ENCODE assay signal across 8 cellular contexts in the genomic region with DNA sequence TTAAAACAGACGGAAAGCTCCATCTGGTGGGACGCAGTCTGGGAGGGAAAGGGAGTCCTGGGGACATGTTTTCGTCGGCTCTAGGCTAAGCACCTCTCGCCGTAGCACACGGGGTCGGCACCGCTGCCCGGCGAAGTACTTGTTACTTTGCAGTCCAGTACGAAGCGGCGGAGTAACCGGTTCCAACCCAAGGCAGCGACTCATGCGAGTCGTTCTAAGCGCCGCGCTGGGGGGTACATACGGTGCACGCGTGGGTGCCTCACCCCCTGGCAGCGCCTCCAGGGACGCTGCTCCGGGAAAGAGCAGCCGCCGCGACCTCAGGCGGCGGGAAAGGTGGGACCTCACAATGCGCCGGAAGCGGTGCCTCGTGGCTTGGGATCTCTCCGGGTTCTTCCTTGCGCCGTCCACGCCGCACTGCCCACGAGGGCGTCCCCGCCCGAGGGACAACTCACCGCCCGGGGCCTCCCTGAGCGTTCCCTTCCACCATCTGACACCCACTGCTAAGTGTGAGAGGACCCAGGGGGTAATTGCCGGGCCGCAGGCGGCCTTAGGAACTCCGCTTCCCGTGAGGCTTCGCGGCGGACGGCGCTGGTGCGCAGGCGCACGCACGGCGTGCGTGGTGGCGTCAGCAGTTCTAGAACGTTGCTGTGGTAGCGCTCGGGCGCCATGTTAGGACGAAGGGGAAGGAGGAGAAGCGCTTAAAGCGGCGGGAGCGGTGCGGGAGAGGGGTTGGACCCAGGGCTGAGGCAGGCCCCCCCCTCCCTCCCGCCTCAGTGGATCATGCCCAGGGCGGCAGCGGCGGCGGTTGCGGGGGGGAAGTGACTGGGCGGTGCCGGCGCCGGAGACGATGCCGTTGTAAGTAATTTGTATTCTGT. TPM values are rescaled to one million over a fixed set of nuclear protein-coding genes. Genes with fewer than 3 reads are reported as not detected.
DNase-seq lines count a peak whose midpoint lies in the region; TF ChIP-seq lines count a peak whose summit lies in the region.

PAPOLA (plus strand) TSS at position 637 of the 875 bp plus-strand sequence; CDS start at position 848, 211 bp downstream.

- 0 out of 3 replicates have a peak, but pooled peaks have one; percentile 20 for TF ChIP-seq CTCF in H9 (conservative IDR thresholded peaks at IDR 0.05)
- TF ChIP-seq CTCF in fibroblast of villous mesenchyme (IDR thresholded peaks at IDR 0.05; ENCODE audit: insufficient read depth, low read depth, low read length): no peak
- TF ChIP-seq CTCF in neural crest cell (conservative IDR thresholded peaks at IDR 0.05): peak; percentile 38

- peak within 1 kb of the TSS; percentile 16 for H3K27ac ChIP-seq in H9 (ENCODE audit: insufficient read length, low read depth, low read length)
- H3K27ac ChIP-seq in stomach smooth muscle (ENCODE audit: low read length): peak within 1 kb of the TSS; percentile 91

- no peak within 1 kb of the TSS; the same call in 1 of the 2 replicates for H3K4ac ChIP-seq in H9 (ENCODE audit: low read depth, low read length)

- peak within 1 kb of the TSS; percentile 79 for H4K5ac ChIP-seq in H9 (ENCODE audit: insufficient read length, low read depth, low read length)

- no peak within 1 kb of the TSS for H2BK20ac ChIP-seq in H9 (ENCODE audit: low read depth, low read length, poor library complexity, severe bottlenecking)

- no peak within 1 kb of the TSS for H2AK5ac ChIP-seq in H9 (ENCODE audit: insufficient read length, low read length)

- no peaks in the 10 kb centered on the region for H3K9me3 ChIP-seq in ES-I3 (ENCODE audit: control insufficient read depth, insufficient read depth, low read length)
- H3K9me3 ChIP-seq in H9 (ENCODE audit: control insufficient read depth, low read depth, low read length): no peaks in the 10 kb centered on the region
- no peaks in the 10 kb centered on the region for H3K9me3 ChIP-seq in MG63
- H3K9me3 ChIP-seq in stomach smooth muscle (ENCODE audit: control insufficient read depth in 2 of 2, low read length in 2 of 2): no peaks in the 10 kb centered on the region

- H3T11ph ChIP-seq in H9 (ENCODE audit: low read length): no peak within 1 kb of the TSS

- no peak within 1 kb of the TSS for H4K8ac ChIP-seq in H9 (replicated peaks; ENCODE audit: insufficient read length, low read depth, low read length)

- no peaks in the 10 kb centered on the region; a peak in 1 of 5 replicates for H3K9me3 Mint-ChIP-seq in H9
- H3K9me3 Mint-ChIP-seq in neural crest cell: no peaks in the 10 kb centered on the region

- no peaks in the 10 kb centered on the region for H4K20me1 ChIP-seq in H9 (ENCODE audit: control insufficient read depth, insufficient read depth, insufficient read length)

- DNase-seq in H9 (peak; percentile 93), MG63 (peak; percentile 89), SHP77 treated with DMSO at 0.1 percent for 48 hours (lab: John Stamatoyannopoulos, UW) (peak; percentile 91), activated gamma-delta T cell (lab: John Stamatoyannopoulos, UW) (peak; percentile 93), fibroblast of villous mesenchyme (ENCODE audit: low read depth) (peak; percentile 94), neural crest cell (ENCODE audit: low read depth, low spot score) (peak; percentile 91)

- H4K91ac ChIP-seq in H9 (ENCODE audit: insufficient read length, low read depth, low read length): no peak within 1 kb of the TSS

- H3K18ac ChIP-seq in H9 (ENCODE audit: insufficient read length, low read depth, low read length): peak within 1 kb of the TSS; percentile 98

- H3K4me1 Mint-ChIP-seq in H9: peaks cover 28 to 36% of the 10 kb centered on the region in 2 experiments
- peaks cover 42% of the 10 kb centered on the region for H3K4me1 Mint-ChIP-seq in neural crest cell

- H3K23me2 ChIP-seq in H9 (ENCODE audit: insufficient read length, low read depth, low read length, poor library complexity, severe bottlenecking): peaks cover 10% of the 10 kb centered on the region

- no CpG with 5 or more reads among the region's 87 CpGs for WGBS in H9 (ENCODE audit: extremely low coverage, insufficient read length, low lambda C conversion rate)

- no peaks in the 10 kb centered on the region for H3K27me3 Mint-ChIP-seq in H9 (ENCODE audit: low read depth)
- peaks cover 2% of the 10 kb centered on the region for H3K27me3 Mint-ChIP-seq in neural crest cell (ENCODE audit: low read depth)

- H3K27ac Mint-ChIP-seq in H9 (peak within 1 kb of the TSS; percentile 95 to 100 (median 98)), neural crest cell (ENCODE audit: unreplicated experiment) (peak within 1 kb of the TSS; percentile 99)

- H3K36me3 ChIP-seq in ES-I3 (ENCODE audit: insufficient read depth, low read length): no peaks in the 10 kb centered on the region
- no peaks in the 10 kb centered on the region; the same call in 1 of the 2 replicates for H3K36me3 ChIP-seq in MG63
- no peaks in the 10 kb centered on the region for H3K36me3 ChIP-seq in stomach smooth muscle (ENCODE audit: control insufficient read depth in 2 of 2, insufficient read depth in 2 of 2, low read length in 2 of 2)

- peak within 1 kb of the TSS; percentile 97 for H3K14ac ChIP-seq in H9 (ENCODE audit: insufficient read depth, low read length)

- H2BK15ac ChIP-seq in H9 (ENCODE audit: low read depth, low read length): no peak within 1 kb of the TSS; the same call in 1 of the 2 replicates

- H3K56ac ChIP-seq in H9 (ENCODE audit: insufficient read length, low read depth, low read length): peak within 1 kb of the TSS; percentile 52

- H2BK5ac ChIP-seq in H9 (ENCODE audit: insufficient read length, low read length): peak within 1 kb of the TSS; percentile 65

- H2AFZ ChIP-seq in H9 (ENCODE audit: low read length): peak within 1 kb of the TSS; percentile 61

- H2BK12ac ChIP-seq in H9 (ENCODE audit: insufficient read length, low read depth, low read length): peak within 1 kb of the TSS; percentile 71

- H3K4me3 Mint-ChIP-seq in H9 (peak within 1 kb of the TSS; percentile 98), neural crest cell (peak within 1 kb of the TSS; percentile 96)

- H3K4me1 ChIP-seq in ES-I3 (ENCODE audit: insufficient read depth, low read length): peaks cover 14% of the 10 kb centered on the region
- no peaks in the 10 kb centered on the region; the same call in 1 of the 2 replicates for H3K4me1 ChIP-seq in H9 (ENCODE audit: insufficient read depth, low read length)
- peaks cover 10% of the 10 kb centered on the region for H3K4me1 ChIP-seq in stomach smooth muscle (ENCODE audit: control insufficient read depth, insufficient read depth, low read length)

- H3K4me2 ChIP-seq in H9 (ENCODE audit: insufficient read depth, insufficient read length, low read length): peak within 1 kb of the TSS; percentile 99

- H3K4me3 ChIP-seq in MG63 (peak within 1 kb of the TSS; percentile 74), fibroblast of villous mesenchyme (ENCODE audit: low read depth, low read length) (peak within 1 kb of the TSS; percentile 90), stomach smooth muscle (ENCODE audit: low read length in 2 of 2) (peak within 1 kb of the TSS; percentile 92 to 96)

- no peaks in the 10 kb centered on the region for H3K27me3 ChIP-seq in H9 (ENCODE audit: insufficient read depth, low read length)
- H3K27me3 ChIP-seq in MG63: no peaks in the 10 kb centered on the region
- no peaks in the 10 kb centered on the region for H3K27me3 ChIP-seq in stomach smooth muscle (ENCODE audit: control insufficient read depth in 1 of 2, insufficient read depth in 2 of 2, low read length in 2 of 2)

- peaks cover 3% of the 10 kb centered on the region for H3K79me1 ChIP-seq in H9 (ENCODE audit: insufficient read depth, low read depth, low read length, poor library complexity, severe bottlenecking)

- H3K9ac ChIP-seq in ES-I3 (ENCODE audit: low read depth, low read length) (peak within 1 kb of the TSS; percentile 91), H9 (ENCODE audit: extremely low read depth, insufficient read length, low read length) (peak within 1 kb of the TSS; percentile 91), stomach smooth muscle (ENCODE audit: low read length in 2 of 2) (peak within 1 kb of the TSS; percentile 92 to 93)

- H3K23ac ChIP-seq in H9 (ENCODE audit: insufficient read length, low read depth, low read length): no peak within 1 kb of the TSS

- H2BK120ac ChIP-seq in H9 (ENCODE audit: low read depth, low read length, poor library complexity, severe bottlenecking): peak within 1 kb of the TSS; percentile 93

- H3K79me2 ChIP-seq in H9 (ENCODE audit: insufficient read depth, low read length): peaks cover 39% of the 10 kb centered on the region

- H3K36me3 Mint-ChIP-seq in H9 (ENCODE audit: insufficient read depth in 1 of 3, low read depth in 3 of 3): peaks cover 3 to 22% (median 10%) of the 10 kb centered on the region in 3 experiments; a peak in 6 of 7 replicates
- peaks cover 5% of the 10 kb centered on the region for H3K36me3 Mint-ChIP-seq in neural crest cell (ENCODE audit: low read depth)

RNA-seq across cellular contexts. Expression of gene PAPOLA, which starts in this region (rescaled TPM):
- 184 and 188 TPM in 2 replicates for total RNA-seq in H9 (2021)
- 87.4 and 144 TPM in 2 replicates for total RNA-seq in MG63 (2014; rRNA removed; shearing (Covaris generic); ENCODE audit: low replicate concordance)
- 92.8 and 148 TPM in 2 replicates for total RNA-seq in fibroblast of villous mesenchyme
- total RNA-seq in neural crest cell: 209 and 215 TPM in 2 replicates

Comparison
In these comparisons a context has a peak if more than half of its experiments do, and no peak if none do; other contexts are left out.
1. Peak in every context shown above with its lines: DNase-seq, H3K4me3 ChIP-seq and H3K27ac ChIP-seq.